14 cellular contexts compared by ENCODE assay signal in genomic region chr6:112041535-112041934, GRCh38. TPM values are rescaled to one million over a fixed set of nuclear protein-coding genes. Genes with fewer than 3 reads are reported as not detected.
A peak's percentile ranks its signal among the peaks of the same experiment; 100 is the strongest.
DNase-seq lines count a peak whose midpoint lies in the region; ATAC-seq and TF ChIP-seq lines count a peak whose summit lies in the region.
"Had no signal": no experiment of that assay in that cellular context is flagged by ENCODE, and none has a peak within 500 bp of the region (broad histone marks: within the 10 kb centered on the region; RNA-seq: fewer than 3 reads in every experiment).

No MANE protein-coding gene starts in this region.

- H3K4me1 ChIP-seq in mesodermal cell (ENCODE audit: control insufficient read depth, insufficient read depth, low read length, poor library complexity, severe bottlenecking): peaks cover 26% of the 10 kb centered on the region
- H3K4me1 ChIP-seq: prostate gland had no signal

- no peak for TF ChIP-seq CTCF in activated CD8-positive, alpha-beta T cell treated with anti-CD3 and anti-CD28 coated beads for 36 hours (IDR thresholded peaks at IDR 0.05)

- DNase-seq in stimulated activated naive CD8-positive, alpha-beta T cell treated with anti-CD3 and anti-CD28 coated beads, Interleukin-15, Interleukin-2, amounts not matched to agents 100 U/mL and 50 U/mL, for 24 hours: no peak
- no peak for DNase-seq in activated CD8-positive, alpha-beta T cell treated with anti-CD3 and anti-CD28 coated beads for 36 hours
- DNase-seq in central memory CD4-positive, alpha-beta T cell: no peak
- DNase-seq: effector memory CD4-positive, alpha-beta T cell; foreskin keratinocyte; NCI-H1930; NCI-H526 treated with DMSO at 0.1 percent for 48 hours had no signal

- H3K27ac ChIP-seq in mesodermal cell (ENCODE audit: low read depth, low read length, severe bottlenecking): peak overlapping the region; percentile 68
- H3K27ac ChIP-seq: foreskin keratinocyte, prostate gland had no signal

- no peaks in the 10 kb centered on the region for H3K9me3 Mint-ChIP-seq in stimulated activated naive CD8-positive, alpha-beta T cell treated with anti-CD3 and anti-CD28 coated beads, Interleukin-15, Interleukin-2, amounts not matched to agents 100 ng/mL and 50 ng/mL, for 24 hours
- H3K9me3 Mint-ChIP-seq in activated CD8-positive, alpha-beta T cell treated with anti-CD3 and anti-CD28 coated beads for 36 hours: no peaks in the 10 kb centered on the region

- 77 to 83% methylated on average over 1 to 2 of the region's 3 CpGs for WGBS in mesodermal cell (ENCODE audit: insufficient coverage in 2 of 2), 2 experiments

- POLR2A ChIA-PET in activated CD8-positive, alpha-beta T cell treated with anti-CD3 and anti-CD28 coated beads for 36 hours (lab: Charles Lee): interaction anchor here (0.7 to 1.7 kb wide), 8 partner anchors 15 to 331 kb away, joined by 3 to 6 read pairs (median 4); no protein-coding TSS in a partner anchor

- no peaks in the 10 kb centered on the region for H3K36me3 ChIP-seq in mesodermal cell (ENCODE audit: control insufficient read depth, insufficient read depth, low read length)
- H3K36me3 ChIP-seq: prostate gland had no signal

- no peak overlapping the region for H3K4me3 Mint-ChIP-seq in stimulated activated naive CD8-positive, alpha-beta T cell treated with anti-CD3 and anti-CD28 coated beads, Interleukin-15, Interleukin-2, amounts not matched to agents 100 ng/mL and 50 ng/mL, for 24 hours
- H3K4me3 Mint-ChIP-seq in activated CD8-positive, alpha-beta T cell treated with anti-CD3 and anti-CD28 coated beads for 36 hours: no peak overlapping the region

- H3K4me1 Mint-ChIP-seq in stimulated activated naive CD8-positive, alpha-beta T cell treated with anti-CD3 and anti-CD28 coated beads, Interleukin-15, Interleukin-2, amounts not matched to agents 100 ng/mL and 50 ng/mL, for 24 hours (ENCODE audit: low read depth): peaks cover 79% of the 10 kb centered on the region
- H3K4me1 Mint-ChIP-seq in activated CD8-positive, alpha-beta T cell treated with anti-CD3 and anti-CD28 coated beads for 36 hours (ENCODE audit: low read depth): peaks cover 55% of the 10 kb centered on the region

- H3K4me3 ChIP-seq in mesodermal cell (ENCODE audit: extremely low read depth, insufficient read depth, low read length, poor library complexity, severe bottlenecking): no peak overlapping the region
- H3K4me3 ChIP-seq: prostate gland had no signal

- H3K9me3 ChIP-seq in mesodermal cell (ENCODE audit: control insufficient read depth, low read length): no peaks in the 10 kb centered on the region
- H3K9me3 ChIP-seq: prostate gland had no signal

- intact Hi-C loops in activated CD8-positive, alpha-beta T cell treated with anti-CD3 and anti-CD28 coated beads for 36 hours (cut with micrococcal nuclease): loop anchor here (5.0 kb wide), 3 partner anchors 49 to 559 kb away; partner anchors contain the start of gene REV3L

- peak overlapping the region; percentile 96 for H3K27ac Mint-ChIP-seq in stimulated activated naive CD8-positive, alpha-beta T cell treated with anti-CD3 and anti-CD28 coated beads, Interleukin-15, Interleukin-2, amounts not matched to agents 100 ng/mL and 50 ng/mL, for 24 hours
- peak overlapping the region; percentile 99 for H3K27ac Mint-ChIP-seq in activated CD8-positive, alpha-beta T cell treated with anti-CD3 and anti-CD28 coated beads for 36 hours

- no peaks in the 10 kb centered on the region for H3K36me3 Mint-ChIP-seq in stimulated activated naive CD8-positive, alpha-beta T cell treated with anti-CD3 and anti-CD28 coated beads, Interleukin-15, Interleukin-2, amounts not matched to agents 100 ng/mL and 50 ng/mL, for 24 hours (ENCODE audit: low read depth)
- H3K36me3 Mint-ChIP-seq in activated CD8-positive, alpha-beta T cell treated with anti-CD3 and anti-CD28 coated beads for 36 hours (ENCODE audit: low read depth): no peaks in the 10 kb centered on the region

- CTCF ChIA-PET in activated CD8-positive, alpha-beta T cell treated with anti-CD3 and anti-CD28 coated beads for 36 hours (lab: Charles Lee): interaction anchor here (1.1 to 7.4 kb wide), 20 partner anchors 8 to 782 kb away, joined by 3 to 80 read pairs (median 12); partner anchors contain the start of gene TRAF3IP2

- no peaks in the 10 kb centered on the region for H3K27me3 Mint-ChIP-seq in stimulated activated naive CD8-positive, alpha-beta T cell treated with anti-CD3 and anti-CD28 coated beads, Interleukin-15, Interleukin-2, amounts not matched to agents 100 ng/mL and 50 ng/mL, for 24 hours
- no peaks in the 10 kb centered on the region for H3K27me3 Mint-ChIP-seq in activated CD8-positive, alpha-beta T cell treated with anti-CD3 and anti-CD28 coated beads for 36 hours

- no peak for ATAC-seq in stimulated activated naive CD8-positive, alpha-beta T cell treated with anti-CD3 and anti-CD28 coated beads, Interleukin-15, Interleukin-2, amounts not matched to agents 100 U/mL and 50 U/mL, for 24 hours
- no peak for ATAC-seq in activated CD8-positive, alpha-beta T cell treated with anti-CD3 and anti-CD28 coated beads for 36 hours
- ATAC-seq in HG02678 (IDR thresholded peaks at IDR 0.05; ENCODE audit: unreplicated experiment) (no peak), GM19397 (IDR thresholded peaks at IDR 0.05; ENCODE audit: unreplicated experiment) (no peak), GM19395 (IDR thresholded peaks at IDR 0.05; ENCODE audit: unreplicated experiment) (no peak)
- ATAC-seq: foreskin keratinocyte had no signal

RNA-seq across cellular contexts. Expression of gene CCN6, which starts 12.4 kb away (rescaled TPM):
- not detected for total RNA-seq in activated CD8-positive, alpha-beta T cell treated with anti-CD3 and anti-CD28 coated beads for 36 hours
- not detected for polyA plus RNA-seq in mesodermal cell (2013, experiment 1 of 2)
- not detected for polyA plus RNA-seq in mesodermal cell (2013, experiment 2 of 2)
- polyA plus RNA-seq: BJ had no signal

RNA-seq across cellular contexts. Expression of gene TUBE1, which starts 45.7 kb away (rescaled TPM):
- total RNA-seq in activated CD8-positive, alpha-beta T cell treated with anti-CD3 and anti-CD28 coated beads for 36 hours: 10 to 100 TPM; 38.7 to 39.1 TPM
- polyA plus RNA-seq in mesodermal cell (2013, experiment 1 of 2): 18.4 TPM
- polyA plus RNA-seq in mesodermal cell (2013, experiment 2 of 2): 21.7 TPM

RNA-seq across cellular contexts. Expression of gene FAM229B, which starts 45.9 kb away (rescaled TPM):
- total RNA-seq in activated CD8-positive, alpha-beta T cell treated with anti-CD3 and anti-CD28 coated beads for 36 hours: 10 to 100 TPM in 1 of 2 experiments, 1 to 10 TPM in 1; 7.6 to 10.2 TPM
- 19.9 TPM for polyA plus RNA-seq in mesodermal cell (2013, experiment 1 of 2)
- polyA plus RNA-seq in mesodermal cell (2013, experiment 2 of 2): 19.4 TPM
